8 cellular contexts compared by ENCODE assay signal in genomic region chr11:85941380-85941973, GRCh38.
DNase-seq lines count a peak whose midpoint lies in the region; ATAC-seq and TF ChIP-seq lines count a peak whose summit lies in the region.

No MANE protein-coding gene starts in this region.

- H3K36me3 ChIP-seq in left lung = no peaks in the 10 kb centered on the region
- H3K36me3 ChIP-seq in thoracic aorta = no peaks in the 10 kb centered on the region

- H3K27ac ChIP-seq in 22Rv1 (no peak overlapping the region), left lung (no peak overlapping the region), thoracic aorta (no peak overlapping the region)

- no peaks in the 10 kb centered on the region for H3K27me3 ChIP-seq in left lung
- H3K27me3 ChIP-seq in thoracic aorta (replicated peaks; ENCODE audit: insufficient read depth) = no peaks in the 10 kb centered on the region

- peak; percentile 91 for ATAC-seq in left lung
- peak; percentile 7 for ATAC-seq in thoracic aorta (ENCODE audit: insufficient number of reproducible peaks, low FRiP score, low read depth)
- no peak for ATAC-seq in GM21825 (IDR thresholded peaks at IDR 0.05; ENCODE audit: unreplicated experiment)

- DNase-seq in HT1080 (ENCODE audit: low read depth) (peak; percentile 60), RPMI7951 (ENCODE audit: low read depth) (peak; percentile 68), choroid plexus epithelial cell (ENCODE audit: low read depth) (peak; percentile 90), left lung (no peak), thoracic aorta (ENCODE audit: low spot score) (no peak)

- H3K4me1 ChIP-seq in left lung = peaks cover 0 to 15% of the 10 kb centered on the region in 2 donors
- H3K4me1 ChIP-seq in thoracic aorta (ENCODE audit: control insufficient read depth in 1 of 2, low read depth in 2 of 2) = no peaks in the 10 kb centered on the region

- intact Hi-C loops in left lung (cut with DNase I) = loop anchor here in 1 of 2 donors (5.0 kb wide), 1 partner anchor 276 kb away; no protein-coding TSS in a partner anchor

- TF ChIP-seq CTCF in 22Rv1 (IDR thresholded peaks at IDR 0.05) (peak; percentile 76), GM12873 (IDR thresholded peaks at IDR 0.05; ENCODE audit: insufficient read depth, low read depth, low read length, missing control alignments) (peak; percentile 74), choroid plexus epithelial cell (conservative IDR thresholded peaks at IDR 0.05; ENCODE audit: low read depth, low read length) (peak; percentile 85), left lung (IDR thresholded peaks at IDR 0.05) (peak; percentile 62 to 66), thoracic aorta (IDR thresholded peaks at IDR 0.05) (peak; percentile 67)

- H3K4me3 ChIP-seq in choroid plexus epithelial cell (ENCODE audit: low read depth, low read length) = no peak overlapping the region
- H3K4me3 ChIP-seq in left lung = no peak overlapping the region
- no peak overlapping the region for H3K4me3 ChIP-seq in thoracic aorta

- no peaks in the 10 kb centered on the region for H3K9me3 ChIP-seq in left lung
- H3K9me3 ChIP-seq in thoracic aorta = no peaks in the 10 kb centered on the region

Comparison
In these comparisons a context has a peak if more than half of its experiments do, and no peak if none do; other contexts are left out.
1. DNase-seq: peak in HT1080 (single experiment), RPMI7951 (single experiment) and choroid plexus epithelial cell (single experiment); none in left lung (0 of 2) and thoracic aorta (single experiment).
2. Peak in every context shown above with its lines, with median percentiles within 50 percentile points of each other: CTCF ChIP-seq.